8 cellular contexts compared by ENCODE assay signal in the genomic region with DNA sequence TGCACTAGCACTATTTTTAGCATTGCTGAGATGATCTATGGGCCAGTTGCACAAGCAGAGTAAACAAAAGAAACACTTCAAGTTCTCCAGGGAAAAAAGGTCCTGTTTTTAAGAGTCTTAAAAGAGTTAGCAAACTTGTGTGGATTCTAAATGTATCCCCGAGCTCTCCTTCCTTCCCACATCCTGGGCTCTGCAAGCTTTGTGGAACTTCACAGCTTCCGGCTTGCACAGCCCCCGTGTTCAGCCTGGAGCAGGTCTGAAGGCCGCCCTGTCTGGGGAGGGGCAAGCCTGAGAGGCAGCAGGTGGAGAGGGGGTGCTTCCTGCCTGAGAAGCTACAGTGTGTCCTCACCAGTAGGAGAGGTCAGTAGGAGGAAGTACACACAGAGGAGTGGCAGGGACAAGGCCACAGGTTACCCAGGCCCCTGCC. TPM values are rescaled to one million over a fixed set of nuclear protein-coding genes. Genes with fewer than 3 reads are reported as not detected.
DNase-seq lines count a peak whose midpoint lies in the region; ATAC-seq and TF ChIP-seq lines count a peak whose summit lies in the region.

No MANE protein-coding gene starts in this region.

- H3K9me3 ChIP-seq in smooth muscle cell (replicated peaks; ENCODE audit: low read depth) = no peaks in the 10 kb centered on the region

- H3K36me3 ChIP-seq in GM23338 (ENCODE audit: insufficient read depth) (no peaks in the 10 kb centered on the region), smooth muscle cell (ENCODE audit: low read depth) (no peaks in the 10 kb centered on the region)

- H3F3A ChIP-seq in GM23338 (replicated peaks; ENCODE audit: low read depth) (no peaks in the 10 kb centered on the region), smooth muscle cell (ENCODE audit: low read depth) (no peaks in the 10 kb centered on the region)

- ATAC-seq in GM23338 = peak; percentile 85
- peak; percentile 84 for ATAC-seq in activated naive CD8-positive, alpha-beta T cell treated with anti-CD3 and anti-CD28 coated beads, Interleukin-2, amount 10 ng/mL, durations not matched to agents 7 days and 5 days (ENCODE audit: low read depth)

- no peak overlapping the region for H3K9ac ChIP-seq in smooth muscle cell (ENCODE audit: low read depth)

- no peaks in the 10 kb centered on the region for H3K27me3 ChIP-seq in GM23338 (ENCODE audit: insufficient read depth)
- no peaks in the 10 kb centered on the region for H3K27me3 ChIP-seq in smooth muscle cell (ENCODE audit: low read depth)

- peak; percentile 39 for DNase-seq in Daoy (ENCODE audit: low read depth)
- DNase-seq in GM23338 (ENCODE audit: low spot score) = peak; percentile 75
- DNase-seq in NCI-H226 = peak; percentile 61
- DNase-seq in activated naive CD8-positive, alpha-beta T cell treated with anti-CD3 and anti-CD28 coated beads, Interleukin-2, amount 10 ng/mL, durations not matched to agents 7 days and 5 days = no peak
- DNase-seq in hepatic stellate cell (ENCODE audit: low spot score) = peak; percentile 75
- no peak for DNase-seq in smooth muscle cell (lab: John Stamatoyannopoulos, UW; ENCODE audit: unreplicated experiment)
- no peak for DNase-seq in stimulated activated CD4-positive, alpha-beta T cell treated with anti-CD3 and anti-CD28 coated beads, Interleukin-4, amount 100 ng/mL, for 1 hour
- no peak for DNase-seq in cerebellum (ENCODE audit: low spot score)

- H3K4me1 ChIP-seq in GM23338 (ENCODE audit: insufficient read depth) (peaks cover 24% of the 10 kb centered on the region), smooth muscle cell (ENCODE audit: low read depth) (peaks cover 15% of the 10 kb centered on the region)

- no peak overlapping the region for H2AFZ ChIP-seq in GM23338
- H2AFZ ChIP-seq in smooth muscle cell (ENCODE audit: low read depth) = no peak overlapping the region

- TF ChIP-seq CTCF in GM23338 (conservative IDR thresholded peaks at IDR 0.05; ENCODE audit: low read depth in 2 of 2) = no peak
- TF ChIP-seq CTCF in smooth muscle cell (IDR thresholded peaks at IDR 0.05; ENCODE audit: borderline replicate concordance, insufficient read depth, poor library complexity, severe bottlenecking) = no peak

- H4K20me1 ChIP-seq in GM23338 (replicated peaks; ENCODE audit: insufficient read depth) (no peaks in the 10 kb centered on the region), smooth muscle cell (ENCODE audit: low read depth) (peaks cover 72% of the 10 kb centered on the region)

- POLR2A ChIA-PET in activated naive CD8-positive, alpha-beta T cell treated with anti-CD3 and anti-CD28 coated beads, Interleukin-2, amount 10 ng/mL, durations not matched to agents 7 days and 5 days (lab: Charles Lee) = interaction anchor here (0.9 to 10.3 kb wide), 3 partner anchors 10 to 29 kb away, joined by 3 to 110 read pairs (median 4); no protein-coding TSS in a partner anchor

- WGBS in smooth muscle cell (ENCODE audit: low lambda C conversion rate) = 18% methylated on average over 4 of the region's 4 CpGs

- peak overlapping the region; percentile 10; the same call in 1 of the 3 replicates for H3K4me3 Mint-ChIP-seq in GM23338
- H3K4me3 Mint-ChIP-seq in activated naive CD8-positive, alpha-beta T cell treated with anti-CD3 and anti-CD28 coated beads, Interleukin-2, amount 10 ng/mL, durations not matched to agents 7 days and 5 days = peak overlapping the region; percentile 64

- H3K9me2 ChIP-seq in GM23338 (ENCODE audit: insufficient read depth) = no peaks in the 10 kb centered on the region

- H3K4me1 Mint-ChIP-seq in GM23338 = peaks cover 28% of the 10 kb centered on the region
- peaks cover 52% of the 10 kb centered on the region for H3K4me1 Mint-ChIP-seq in activated naive CD8-positive, alpha-beta T cell treated with anti-CD3 and anti-CD28 coated beads, Interleukin-2, amount 10 ng/mL, durations not matched to agents 7 days and 5 days

- H3K9me3 Mint-ChIP-seq in GM23338 = no peaks in the 10 kb centered on the region
- H3K9me3 Mint-ChIP-seq in activated naive CD8-positive, alpha-beta T cell treated with anti-CD3 and anti-CD28 coated beads, Interleukin-2, amount 10 ng/mL, durations not matched to agents 7 days and 5 days = no peaks in the 10 kb centered on the region

- H3K4me2 ChIP-seq in GM23338 (peak overlapping the region; percentile 53; the same call in 1 of the 2 replicates), smooth muscle cell (peak overlapping the region; percentile 63)

- peaks cover 28% of the 10 kb centered on the region for H3K27me3 Mint-ChIP-seq in GM23338 (ENCODE audit: insufficient read depth, low read depth, poor library complexity)
- no peaks in the 10 kb centered on the region for H3K27me3 Mint-ChIP-seq in activated naive CD8-positive, alpha-beta T cell treated with anti-CD3 and anti-CD28 coated beads, Interleukin-2, amount 10 ng/mL, durations not matched to agents 7 days and 5 days

- no peak overlapping the region for H3K4me3 ChIP-seq in GM23338
- H3K4me3 ChIP-seq in smooth muscle cell = no peak overlapping the region

- H3K79me2 ChIP-seq in GM23338 (replicated peaks; ENCODE audit: insufficient read depth) = no peaks in the 10 kb centered on the region
- H3K79me2 ChIP-seq in smooth muscle cell (ENCODE audit: low read depth) = no peaks in the 10 kb centered on the region

- peak overlapping the region; percentile 64 for H3K27ac Mint-ChIP-seq in GM23338
- peak overlapping the region; percentile 79 for H3K27ac Mint-ChIP-seq in activated naive CD8-positive, alpha-beta T cell treated with anti-CD3 and anti-CD28 coated beads, Interleukin-2, amount 10 ng/mL, durations not matched to agents 7 days and 5 days

- H3K36me3 Mint-ChIP-seq in GM23338 (ENCODE audit: low read depth) = peaks cover 2% of the 10 kb centered on the region; the same call in 2 of the 3 replicates
- H3K36me3 Mint-ChIP-seq in activated naive CD8-positive, alpha-beta T cell treated with anti-CD3 and anti-CD28 coated beads, Interleukin-2, amount 10 ng/mL, durations not matched to agents 7 days and 5 days = peaks cover 14% of the 10 kb centered on the region

- H3K27ac ChIP-seq in GM23338 (ENCODE audit: low read depth) (peak overlapping the region; percentile 94), smooth muscle cell (ENCODE audit: low read depth) (peak overlapping the region; percentile 53)

TF ChIP-seq in GM23338, 12 proteins besides CTCF, POLR2A, EP300 and RAD21:
- TF ChIP-seq STAT1 (IDR thresholded peaks at IDR 0.05; ENCODE audit: unreplicated experiment) (no peak), EZH2 (IDR thresholded peaks at IDR 0.05; ENCODE audit: low read depth, unreplicated experiment) (no peak)
- TF ChIP-seq, protein P1, sequence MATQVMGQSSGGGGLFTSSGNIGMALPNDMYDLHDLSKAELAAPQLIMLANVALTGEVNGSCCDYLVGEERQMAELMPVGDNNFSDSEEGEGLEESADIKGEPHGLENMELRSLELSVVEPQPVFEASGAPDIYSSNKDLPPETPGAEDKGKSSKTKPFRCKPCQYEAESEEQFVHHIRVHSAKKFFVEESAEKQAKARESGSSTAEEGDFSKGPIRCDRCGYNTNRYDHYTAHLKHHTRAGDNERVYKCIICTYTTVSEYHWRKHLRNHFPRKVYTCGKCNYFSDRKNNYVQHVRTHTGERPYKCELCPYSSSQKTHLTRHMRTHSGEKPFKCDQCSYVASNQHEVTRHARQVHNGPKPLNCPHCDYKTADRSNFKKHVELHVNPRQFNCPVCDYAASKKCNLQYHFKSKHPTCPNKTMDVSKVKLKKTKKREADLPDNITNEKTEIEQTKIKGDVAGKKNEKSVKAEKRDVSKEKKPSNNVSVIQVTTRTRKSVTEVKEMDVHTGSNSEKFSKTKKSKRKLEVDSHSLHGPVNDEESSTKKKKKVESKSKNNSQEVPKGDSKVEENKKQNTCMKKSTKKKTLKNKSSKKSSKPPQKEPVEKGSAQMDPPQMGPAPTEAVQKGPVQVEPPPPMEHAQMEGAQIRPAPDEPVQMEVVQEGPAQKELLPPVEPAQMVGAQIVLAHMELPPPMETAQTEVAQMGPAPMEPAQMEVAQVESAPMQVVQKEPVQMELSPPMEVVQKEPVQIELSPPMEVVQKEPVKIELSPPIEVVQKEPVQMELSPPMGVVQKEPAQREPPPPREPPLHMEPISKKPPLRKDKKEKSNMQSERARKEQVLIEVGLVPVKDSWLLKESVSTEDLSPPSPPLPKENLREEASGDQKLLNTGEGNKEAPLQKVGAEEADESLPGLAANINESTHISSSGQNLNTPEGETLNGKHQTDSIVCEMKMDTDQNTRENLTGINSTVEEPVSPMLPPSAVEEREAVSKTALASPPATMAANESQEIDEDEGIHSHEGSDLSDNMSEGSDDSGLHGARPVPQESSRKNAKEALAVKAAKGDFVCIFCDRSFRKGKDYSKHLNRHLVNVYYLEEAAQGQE (IDR thresholded peaks at IDR 0.05; ENCODE audit: unreplicated experiment) = no peak
- TF ChIP-seq, protein P2, sequence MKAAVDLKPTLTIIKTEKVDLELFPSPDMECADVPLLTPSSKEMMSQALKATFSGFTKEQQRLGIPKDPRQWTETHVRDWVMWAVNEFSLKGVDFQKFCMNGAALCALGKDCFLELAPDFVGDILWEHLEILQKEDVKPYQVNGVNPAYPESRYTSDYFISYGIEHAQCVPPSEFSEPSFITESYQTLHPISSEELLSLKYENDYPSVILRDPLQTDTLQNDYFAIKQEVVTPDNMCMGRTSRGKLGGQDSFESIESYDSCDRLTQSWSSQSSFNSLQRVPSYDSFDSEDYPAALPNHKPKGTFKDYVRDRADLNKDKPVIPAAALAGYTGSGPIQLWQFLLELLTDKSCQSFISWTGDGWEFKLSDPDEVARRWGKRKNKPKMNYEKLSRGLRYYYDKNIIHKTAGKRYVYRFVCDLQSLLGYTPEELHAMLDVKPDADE (IDR thresholded peaks at IDR 0.05) = 0 out of 2 replicates have a peak, but pooled peaks have one; percentile 26

RNA-seq across cellular contexts. Expression of a gene that starts 35.1 kb away (rescaled TPM):
- total RNA-seq in Daoy (2014; rRNA removed; shearing (Covaris generic)) = 0.29 TPM in 1 of 2 replicates, not detected in the other
- 2.1 and 2.2 TPM in 2 replicates for total RNA-seq in GM23338 (2014; rRNA removed; shearing (Covaris generic))
- polyA plus RNA-seq in GM23338 (2016; fragmentation: Nextera tagmentation; extraction: Ambion mirVana) (0.68 and 0.74 TPM in 2 replicates), smooth muscle cell (0.24 and 1.2 TPM in 2 replicates)
- total RNA-seq in activated naive CD8-positive, alpha-beta T cell treated with anti-CD3 and anti-CD28 coated beads, Interleukin-2, amount 10 ng/mL, durations not matched to agents 7 days and 5 days = 1 to 10 TPM in 1 of 2 experiments, under 1 TPM in 1; 0.94 to 1.2 TPM
- total RNA-seq in smooth muscle cell (1.1 and 1.5 TPM in 2 replicates), cerebellum (0.54 TPM)

Comparison
In these comparisons a context has a peak if more than half of its experiments do, and no peak if none do; other contexts are left out.
1. DNase-seq: peak in Daoy (single experiment), GM23338 (single experiment), NCI-H226 (single experiment) and hepatic stellate cell (single experiment); none in activated naive CD8-positive, alpha-beta T cell treated with anti-CD3 and anti-CD28 coated beads, Interleukin-2, amount 10 ng/mL, durations not matched to agents 7 days and 5 days (single experiment), smooth muscle cell (single experiment), stimulated activated CD4-positive, alpha-beta T cell treated with anti-CD3 and anti-CD28 coated beads, Interleukin-4, amount 100 ng/mL, for 1 hour (single experiment) and cerebellum (single experiment).